In genomic region chr17:30219315-30219714, GRCh38 we compare ENCODE assay signal across 32 cellular contexts. TPM values are rescaled to one million over a fixed set of nuclear protein-coding genes. Genes with fewer than 3 reads are reported as not detected.
"Had no signal": no experiment of that assay in that cellular context is flagged by ENCODE, and none has a peak within 500 bp of the region (broad histone marks: within the 10 kb centered on the region; RNA-seq: fewer than 3 reads in every experiment).

No MANE protein-coding gene starts in this region.

- H3K36me3 Mint-ChIP-seq: activated CD4-positive, alpha-beta memory T cell treated with anti-CD3 and anti-CD28 coated beads for 36 hours; activated CD8-positive, alpha-beta memory T cell treated with anti-CD3 and anti-CD28 coated beads, Interleukin-2, amount 10 ng/mL, durations not matched to agents 7 days and 5 days; activated naive CD4-positive, alpha-beta T cell treated with anti-CD3 and anti-CD28 coated beads, Interleukin-2, amount 50 U/mL, for 24 hours; activated naive CD8-positive, alpha-beta T cell treated with anti-CD3 and anti-CD28 coated beads for 36 hours had no signal

- H3K27me3 Mint-ChIP-seq: activated CD4-positive, alpha-beta memory T cell treated with anti-CD3 and anti-CD28 coated beads for 36 hours; activated CD4-positive, alpha-beta T cell treated with anti-CD3 and anti-CD28 coated beads for 36 hours; activated naive CD4-positive, alpha-beta T cell treated with anti-CD3 and anti-CD28 coated beads, Interleukin-2, amount 50 U/mL, for 24 hours; activated naive CD8-positive, alpha-beta T cell treated with anti-CD3 and anti-CD28 coated beads for 36 hours; activated naive CD8-positive, alpha-beta T cell treated with anti-CD3 and anti-CD28 coated beads, Interleukin-2, amount 50 U/mL, for 24 hours had no signal

- H3K27ac ChIP-seq: adrenal gland, body of pancreas had no signal

- H3K9me3 ChIP-seq: adrenal gland, body of pancreas had no signal

- H3K4me3 ChIP-seq: adrenal gland, body of pancreas had no signal

- H3K27me3 ChIP-seq: adrenal gland, body of pancreas had no signal

- H3K36me3 ChIP-seq: adrenal gland had no signal

- DNase-seq: activated CD4-positive, alpha-beta memory T cell treated with anti-CD3 and anti-CD28 coated beads for 36 hours; activated CD4-positive, alpha-beta T cell treated with anti-CD3 and anti-CD28 coated beads for 36 hours; activated CD4-positive, alpha-beta T cell treated with anti-CD3 and anti-CD28 coated beads, Interleukin-2, amount 10 ng/mL, durations not matched to agents 24 days and 14 days; activated CD4-positive, CD25-positive, alpha-beta regulatory T cell; activated CD4-positive, CD25-positive, alpha-beta regulatory T cell treated with anti-CD3 and anti-CD28 coated beads, Interleukin-2, amount 50 U/mL, for 72 hours; activated CD8-positive, alpha-beta memory T cell treated with anti-CD3 and anti-CD28 coated beads, Interleukin-2, amount 10 ng/mL, durations not matched to agents 7 days and 5 days; activated CD8-positive, alpha-beta memory T cell treated with anti-CD3 and anti-CD28 coated beads, Interleukin-2, amount 50 U/mL, for 4 hours; activated CD8-positive, alpha-beta T cell treated with anti-CD3 and anti-CD28 coated beads, Interleukin-2, amount 10 ng/mL, durations not matched to agents 7 days and 5 days; activated naive CD4-positive, alpha-beta T cell treated with anti-CD3 and anti-CD28 coated beads for 36 hours; activated naive CD8-positive, alpha-beta T cell treated with anti-CD3 and anti-CD28 coated beads for 36 hours; activated naive CD8-positive, alpha-beta T cell treated with anti-CD3 and anti-CD28 coated beads, Interleukin-2, amount 50 U/mL, for 24 hours; activated T-cell treated with anti-CD3 and anti-CD28 coated beads, Interleukin-2, amount 50 U/mL, for 1 hour; activated T-cell treated with anti-CD3 and anti-CD28 coated beads, Interleukin-2, amount 50 U/mL, for 72 hours; adrenal gland; amygdala; aorta; body of pancreas; caudate nucleus; effector memory CD4-positive, alpha-beta T cell; endodermal cell; foreskin fibroblast; head of caudate nucleus; T-helper 1 cell; T-helper 17 cell; T1000 had no signal

- H3K27ac Mint-ChIP-seq: activated CD4-positive, alpha-beta memory T cell treated with anti-CD3 and anti-CD28 coated beads for 36 hours; activated CD4-positive, alpha-beta T cell treated with anti-CD3 and anti-CD28 coated beads for 36 hours; activated CD4-positive, alpha-beta T cell treated with anti-CD3 and anti-CD28 coated beads, Interleukin-2, amount 10 ng/mL, durations not matched to agents 24 days and 14 days; activated CD8-positive, alpha-beta memory T cell treated with anti-CD3 and anti-CD28 coated beads, Interleukin-2, amount 10 ng/mL, durations not matched to agents 7 days and 5 days; activated CD8-positive, alpha-beta T cell treated with anti-CD3 and anti-CD28 coated beads, Interleukin-2, amount 10 ng/mL, durations not matched to agents 7 days and 5 days; activated naive CD4-positive, alpha-beta T cell treated with anti-CD3 and anti-CD28 coated beads for 36 hours; activated naive CD4-positive, alpha-beta T cell treated with anti-CD3 and anti-CD28 coated beads, Interleukin-2, amount 50 U/mL, for 24 hours; activated naive CD8-positive, alpha-beta T cell treated with anti-CD3 and anti-CD28 coated beads for 36 hours; activated naive CD8-positive, alpha-beta T cell treated with anti-CD3 and anti-CD28 coated beads, Interleukin-2, amount 50 U/mL, for 24 hours; activated T-cell treated with anti-CD3 and anti-CD28 coated beads, Interleukin-2, amount 50 U/mL, for 72 hours; endodermal cell; T-helper 17 cell; T-helper 2 cell treated with Interferon-gamma antibody and Interleukin-4, amounts not matched to agents 5 μg/mL and 100 μg/mL, for 36 hours had no signal

- FAIRE-seq: colon, frontal cortex had no signal

- H3K4me1 ChIP-seq: adrenal gland, body of pancreas had no signal

- H3K4me1 Mint-ChIP-seq: activated CD4-positive, alpha-beta T cell treated with anti-CD3 and anti-CD28 coated beads for 36 hours; activated CD4-positive, alpha-beta T cell treated with anti-CD3 and anti-CD28 coated beads, Interleukin-2, amount 10 ng/mL, durations not matched to agents 24 days and 14 days; activated naive CD4-positive, alpha-beta T cell treated with anti-CD3 and anti-CD28 coated beads, Interleukin-2, amount 50 U/mL, for 24 hours; activated naive CD8-positive, alpha-beta T cell treated with anti-CD3 and anti-CD28 coated beads for 36 hours; activated naive CD8-positive, alpha-beta T cell treated with anti-CD3 and anti-CD28 coated beads, Interleukin-2, amount 50 U/mL, for 24 hours; T-helper 17 cell had no signal

- H3K4me3 Mint-ChIP-seq: activated CD4-positive, alpha-beta memory T cell treated with anti-CD3 and anti-CD28 coated beads for 36 hours; activated CD4-positive, alpha-beta T cell treated with anti-CD3 and anti-CD28 coated beads for 36 hours; activated CD4-positive, alpha-beta T cell treated with anti-CD3 and anti-CD28 coated beads, Interleukin-2, amount 10 ng/mL, durations not matched to agents 24 days and 14 days; activated CD8-positive, alpha-beta memory T cell treated with anti-CD3 and anti-CD28 coated beads, Interleukin-2, amount 10 ng/mL, durations not matched to agents 7 days and 5 days; activated CD8-positive, alpha-beta T cell treated with anti-CD3 and anti-CD28 coated beads, Interleukin-2, amount 10 ng/mL, durations not matched to agents 7 days and 5 days; activated naive CD4-positive, alpha-beta T cell treated with anti-CD3 and anti-CD28 coated beads for 36 hours; activated naive CD4-positive, alpha-beta T cell treated with anti-CD3 and anti-CD28 coated beads, Interleukin-2, amount 50 U/mL, for 24 hours; activated naive CD8-positive, alpha-beta T cell treated with anti-CD3 and anti-CD28 coated beads for 36 hours; activated naive CD8-positive, alpha-beta T cell treated with anti-CD3 and anti-CD28 coated beads, Interleukin-2, amount 50 U/mL, for 24 hours; activated T-cell treated with anti-CD3 and anti-CD28 coated beads, Interleukin-2, amount 50 U/mL, for 72 hours; endodermal cell; T-helper 17 cell; T-helper 2 cell treated with Interferon-gamma antibody and Interleukin-4, amounts not matched to agents 5 μg/mL and 100 μg/mL, for 36 hours had no signal

- ATAC-seq: activated CD4-positive, alpha-beta T cell treated with anti-CD3 and anti-CD28 coated beads for 36 hours; activated CD8-positive, alpha-beta memory T cell treated with anti-CD3 and anti-CD28 coated beads, Interleukin-2, amount 10 ng/mL, durations not matched to agents 7 days and 5 days; activated CD8-positive, alpha-beta T cell treated with anti-CD3 and anti-CD28 coated beads, Interleukin-2, amount 10 ng/mL, durations not matched to agents 7 days and 5 days; body of pancreas; esophagus mucosa; T-helper 17 cell had no signal

- H3K9me3 Mint-ChIP-seq: activated CD4-positive, alpha-beta memory T cell treated with anti-CD3 and anti-CD28 coated beads for 36 hours; activated CD4-positive, alpha-beta T cell treated with anti-CD3 and anti-CD28 coated beads, Interleukin-2, amount 10 ng/mL, durations not matched to agents 24 days and 14 days; activated naive CD4-positive, alpha-beta T cell treated with anti-CD3 and anti-CD28 coated beads for 36 hours; activated naive CD4-positive, alpha-beta T cell treated with anti-CD3 and anti-CD28 coated beads, Interleukin-2, amount 50 U/mL, for 24 hours; activated naive CD8-positive, alpha-beta T cell treated with anti-CD3 and anti-CD28 coated beads for 36 hours; activated naive CD8-positive, alpha-beta T cell treated with anti-CD3 and anti-CD28 coated beads, Interleukin-2, amount 50 U/mL, for 24 hours; activated T-cell treated with anti-CD3 and anti-CD28 coated beads, Interleukin-2, amount 50 U/mL, for 72 hours; endodermal cell; T-helper 2 cell treated with Interferon-gamma antibody and Interleukin-4, amounts not matched to agents 5 μg/mL and 100 μg/mL, for 36 hours had no signal

RNA-seq across cellular contexts. Expression of gene SLC6A4, which starts 16.2 kb away (rescaled TPM):
- total RNA-seq: activated CD4-positive, alpha-beta memory T cell treated with anti-CD3 and anti-CD28 coated beads for 36 hours; activated CD4-positive, alpha-beta T cell treated with anti-CD3 and anti-CD28 coated beads for 36 hours; activated CD4-positive, alpha-beta T cell treated with anti-CD3 and anti-CD28 coated beads, Interleukin-2, amount 10 ng/mL, durations not matched to agents 24 days and 14 days; activated naive CD4-positive, alpha-beta T cell treated with anti-CD3 and anti-CD28 coated beads for 36 hours; activated naive CD8-positive, alpha-beta T cell treated with anti-CD3 and anti-CD28 coated beads for 36 hours; chondrocyte; epithelial cell of proximal tubule had no signal
